Comparison of ENCODE assay signal across 1 cellular context in genomic region chr14:63673255-63673654, GRCh38.
TF ChIP-seq lines count a peak whose summit lies in the region.

No MANE protein-coding gene starts in this region.

TF ChIP-seq in HepG2, 621 proteins besides CTCF, POLR2A, EP300 and RAD21:
- TF ChIP-seq NFE2 (CRISPR knock-in tag; IDR thresholded peaks at IDR 0.05): no peak
- TF ChIP-seq ZBTB8A (CRISPR knock-in tag; IDR thresholded peaks at IDR 0.05; ENCODE audit: borderline replicate concordance, low read depth): no peak
- no peak for TF ChIP-seq MNT (IDR thresholded peaks at IDR 0.05)
- no peak for TF ChIP-seq ZNF737 (CRISPR knock-in tag; IDR thresholded peaks at IDR 0.05; ENCODE audit: borderline replicate concordance)
- TF ChIP-seq ZNF770 (CRISPR knock-in tag; IDR thresholded peaks at IDR 0.05): peak; percentile 60; the same call in 1 of the 2 replicates
- no peak for TF ChIP-seq ZXDC (CRISPR knock-in tag; IDR thresholded peaks at IDR 0.05)
- 0 out of 2 replicates have a peak, but pooled peaks have one; percentile 30 for TF ChIP-seq ZNF24 (IDR thresholded peaks at IDR 0.05)
- no peak for TF ChIP-seq SNAPC4 (CRISPR knock-in tag; IDR thresholded peaks at IDR 0.05)
- no peak for TF ChIP-seq ZNF567 (CRISPR knock-in tag; IDR thresholded peaks at IDR 0.05; ENCODE audit: borderline replicate concordance)
- no peak for TF ChIP-seq AFF4 (CRISPR knock-in tag; IDR thresholded peaks at IDR 0.05)
